20 cellular contexts compared by ENCODE assay signal in genomic region chr6:35062676-35063574, GRCh38.
DNase-seq lines count a peak whose midpoint lies in the region; ATAC-seq and TF ChIP-seq lines count a peak whose summit lies in the region.
"Had no signal": no experiment of that assay in that cellular context is flagged by ENCODE, and none has a peak within 500 bp of the region (broad histone marks: within the 10 kb centered on the region; RNA-seq: fewer than 3 reads in every experiment).

No MANE protein-coding gene starts in this region.

- no peak for TF ChIP-seq EP300 in gastroesophageal sphincter (IDR thresholded peaks at IDR 0.05)

- DNase-seq in heart left ventricle (peak in 1 of 5 donors; percentile 2), left ventricle myocardium superior (no peak), HPDE6-E6E7 (ENCODE audit: extremely low spot score) (no peak), SIG-M5 treated with dmso at 0.1 percent for 504 hours (lab: John Stamatoyannopoulos, UW; ENCODE audit: unreplicated experiment) (no peak)
- DNase-seq: activated CD4-positive, alpha-beta T cell treated with anti-CD3 and anti-CD28 coated beads for 36 hours; activated T-cell treated with anti-CD3 and anti-CD28 coated beads, Interleukin-2, amount 50 U/mL, for 72 hours; central memory CD4-positive, alpha-beta T cell; left lung; midbrain; naive thymus-derived CD8-positive, alpha-beta T cell; NCI-H1105 treated with DMSO at 0.1 percent for 48 hours; NCI-H510A; occipital lobe; small intestine; stimulated activated CD4-positive, alpha-beta T cell treated with anti-CD3 and anti-CD28 coated beads, Interleukin-2, amount 100 ng/mL, for 24 hours; uterus had no signal

- intact Hi-C loops in heart left ventricle (cut with DNase I) = loop anchor here in 3 of 10 donors (5.0 kb wide), 2 partner anchors 46 to 71 kb away; no protein-coding TSS in a partner anchor
- intact Hi-C loops in left ventricle myocardium superior (cut with micrococcal nuclease) = loop anchor here (10.0 kb wide), 1 partner anchor 48 kb away; no protein-coding TSS in a partner anchor

- TF ChIP-seq CTCF in heart left ventricle (IDR thresholded peaks at IDR 0.05) (no peak), Loucy (conservative IDR thresholded peaks at IDR 0.05; ENCODE audit: low read length) (no peak), gastroesophageal sphincter (IDR thresholded peaks at IDR 0.05) (no peak)

- peaks cover 0 to 90% (median 76%) of the 10 kb centered on the region in 9 donors for H3K36me3 ChIP-seq in heart left ventricle
- H3K36me3 ChIP-seq in Loucy (ENCODE audit: insufficient read depth, low read length) = no peaks in the 10 kb centered on the region
- peaks cover 0 to 97% of the 10 kb centered on the region in 2 donors for H3K36me3 ChIP-seq in gastroesophageal sphincter
- H3K36me3 ChIP-seq: uterus had no signal

- H3K4me2 ChIP-seq in Loucy (ENCODE audit: low read depth, low read length, poor library complexity, severe bottlenecking) = peak overlapping the region; percentile 45

- WGBS in heart left ventricle, 4 donors = 69 to 79% (median 70%) methylated on average over 12 to 14 of the region's 14 CpGs
- 71% methylated on average over 12 to 13 of the region's 14 CpGs for WGBS in gastroesophageal sphincter (ENCODE audit: low coverage in 1 of 2), 2 donors

- H3K4me3 ChIP-seq in heart left ventricle (no peak overlapping the region), Loucy (ENCODE audit: low read length, poor library complexity, severe bottlenecking) (no peak overlapping the region), gastroesophageal sphincter (no peak overlapping the region)
- H3K4me3 ChIP-seq: ascending aorta, left lung, uterus had no signal

- H3F3A ChIP-seq in Loucy (ENCODE audit: low read depth) = 0 out of 2 replicates have a peak, but pooled peaks cover 4% of the 10 kb centered on the region

- no peaks in the 10 kb centered on the region for H4K20me1 ChIP-seq in Loucy (ENCODE audit: insufficient read depth, low read length, poor library complexity, severe bottlenecking)

- ATAC-seq in heart left ventricle = no peak
- no peak for ATAC-seq in left ventricle myocardium superior
- ATAC-seq in gastroesophageal sphincter = no peak
- ATAC-seq in HG02623 (IDR thresholded peaks at IDR 0.05; ENCODE audit: unreplicated experiment) = no peak
- ATAC-seq: activated CD4-positive, alpha-beta T cell treated with anti-CD3 and anti-CD28 coated beads for 36 hours; left lung; naive thymus-derived CD8-positive, alpha-beta T cell had no signal

- peak overlapping the region in 8 of 12 donors; percentile 60 to 84 (median 76) for H3K27ac ChIP-seq in heart left ventricle
- H3K27ac ChIP-seq in gastroesophageal sphincter = peak overlapping the region in 3 of 4 donors; percentile 81 to 97 (median 85)
- H3K27ac ChIP-seq: left lung, uterus had no signal

- no peak overlapping the region for H2AFZ ChIP-seq in Loucy (ENCODE audit: low read length)

- TF ChIP-seq POLR2A in heart left ventricle (IDR thresholded peaks at IDR 0.05) (no peak), gastroesophageal sphincter (IDR thresholded peaks at IDR 0.05) (no peak)

- H3K27me3 ChIP-seq in heart left ventricle (no peaks in the 10 kb centered on the region), Loucy (ENCODE audit: insufficient read depth, low read length, poor library complexity, severe bottlenecking) (no peaks in the 10 kb centered on the region), gastroesophageal sphincter (no peaks in the 10 kb centered on the region)
- H3K27me3 ChIP-seq: ascending aorta, left lung, uterus had no signal

- H3K9me3 ChIP-seq in heart left ventricle = no peaks in the 10 kb centered on the region
- H3K9me3 ChIP-seq in Loucy (ENCODE audit: insufficient read depth, low read depth, low read length) = no peaks in the 10 kb centered on the region
- no peaks in the 10 kb centered on the region for H3K9me3 ChIP-seq in gastroesophageal sphincter
- H3K9me3 ChIP-seq: ascending aorta, left lung, uterus had no signal

- H3K79me2 ChIP-seq in Loucy (ENCODE audit: insufficient read depth, low read length) = no peaks in the 10 kb centered on the region

- peak overlapping the region; percentile 16 for H3K9ac ChIP-seq in Loucy (ENCODE audit: low read depth, low read length, poor library complexity, severe bottlenecking)

- peaks cover 0 to 70% (median 37%) of the 10 kb centered on the region in 12 donors for H3K4me1 ChIP-seq in heart left ventricle
- peaks cover 33% of the 10 kb centered on the region for H3K4me1 ChIP-seq in Loucy (ENCODE audit: insufficient read depth, low read length, poor library complexity, severe bottlenecking)
- H3K4me1 ChIP-seq in gastroesophageal sphincter = peaks cover 7 to 94% (median 15%) of the 10 kb centered on the region in 3 donors
- H3K4me1 ChIP-seq: uterus had no signal

- H3K9me2 ChIP-seq in Loucy (replicated peaks; ENCODE audit: low read depth, low read length) = no peaks in the 10 kb centered on the region
